12 cellular contexts compared by ENCODE assay signal in genomic region chr15:32358462-32358861, GRCh38. TPM values are rescaled to one million over a fixed set of nuclear protein-coding genes. Genes with fewer than 3 reads are reported as not detected.
A peak's percentile ranks its signal among the peaks of the same experiment; 100 is the strongest.
DNase-seq lines count a peak whose midpoint lies in the region; ATAC-seq and TF ChIP-seq lines count a peak whose summit lies in the region.
"Not testable (repeated sequence)": the region's sequence is repeated elsewhere in the genome, so short reads cannot be mapped to it uniquely, and the experiment has no call there.
"Had no signal": no experiment of that assay in that cellular context is flagged by ENCODE, and none has a peak within 500 bp of the region (broad histone marks: within the 10 kb centered on the region; RNA-seq: fewer than 3 reads in every experiment).

No MANE protein-coding gene starts in this region.

- not testable (repeated sequence) for H3K4me3 Mint-ChIP-seq in T-cell; activated CD8-positive, alpha-beta T cell treated with anti-CD3 and anti-CD28 coated beads for 36 hours; central memory CD8-positive, alpha-beta T cell; naive thymus-derived CD8-positive, alpha-beta T cell; stimulated activated effector memory CD8-positive, alpha-beta T cell treated with anti-CD3 and anti-CD28 coated beads, Interleukin-12 subunit alpha, Interleukin-12 subunit beta, amount 100 ng/mL, for 72 hours

- intact Hi-C loops in activated CD8-positive, alpha-beta T cell treated with anti-CD3 and anti-CD28 coated beads for 36 hours (cut with micrococcal nuclease): not testable (repeated sequence)

- not testable (repeated sequence) for H3K27me3 Mint-ChIP-seq in T-cell; activated CD8-positive, alpha-beta T cell treated with anti-CD3 and anti-CD28 coated beads for 36 hours; central memory CD8-positive, alpha-beta T cell; naive thymus-derived CD8-positive, alpha-beta T cell

- not testable (repeated sequence) for TF ChIP-seq CTCF in activated CD8-positive, alpha-beta T cell treated with anti-CD3 and anti-CD28 coated beads for 36 hours (IDR thresholded peaks at IDR 0.05)

- not testable (repeated sequence) for H3K9me3 Mint-ChIP-seq in T-cell; activated CD8-positive, alpha-beta T cell treated with anti-CD3 and anti-CD28 coated beads for 36 hours; central memory CD8-positive, alpha-beta T cell; naive thymus-derived CD8-positive, alpha-beta T cell; stimulated activated effector memory CD8-positive, alpha-beta T cell treated with anti-CD3 and anti-CD28 coated beads, Interleukin-12 subunit alpha, Interleukin-12 subunit beta, amount 100 ng/mL, for 72 hours

- not testable (repeated sequence) for DNase-seq in T-cell; activated CD8-positive, alpha-beta T cell treated with anti-CD3 and anti-CD28 coated beads for 36 hours; central memory CD8-positive, alpha-beta T cell (ENCODE audit: low spot score in 2 of 2); naive thymus-derived CD8-positive, alpha-beta T cell; stimulated activated effector memory CD8-positive, alpha-beta T cell treated with anti-CD3 and anti-CD28 coated beads, Interleukin-12 subunit alpha, Interleukin-12 subunit beta, amount 100 ng/mL, for 72 hours (ENCODE audit: low spot score in 2 of 2)
- peak; percentile 18 for DNase-seq in activated T-cell treated with anti-CD3 and anti-CD28 coated beads, Interleukin-2, amount 50 U/mL, for 1 hour

- H3K4me1 Mint-ChIP-seq in T-cell; activated CD8-positive, alpha-beta T cell treated with anti-CD3 and anti-CD28 coated beads for 36 hours (ENCODE audit: low read depth); central memory CD8-positive, alpha-beta T cell; naive thymus-derived CD8-positive, alpha-beta T cell; stimulated activated effector memory CD8-positive, alpha-beta T cell treated with anti-CD3 and anti-CD28 coated beads, Interleukin-12 subunit alpha, Interleukin-12 subunit beta, amount 100 ng/mL, for 72 hours: not testable (repeated sequence)

- H3K27ac ChIP-seq in BLaER1: not testable (repeated sequence)

- H4K20me1 ChIP-seq in BLaER1: not testable (repeated sequence)

- peak overlapping the region; percentile 39; the same call in 1 of the 2 replicates for H3K4me2 ChIP-seq in BLaER1

- CTCF ChIA-PET in T-cell (lab: Charles Lee); activated CD8-positive, alpha-beta T cell treated with anti-CD3 and anti-CD28 coated beads for 36 hours (lab: Charles Lee): not testable (repeated sequence)

- H3K4me3 ChIP-seq in BLaER1: not testable (repeated sequence)

- not testable (repeated sequence) for H3K9me3 ChIP-seq in BLaER1

- H3K36me3 ChIP-seq in BLaER1: not testable (repeated sequence)

- not testable (repeated sequence) for H3K9ac ChIP-seq in BLaER1

- not testable (repeated sequence) for H3K36me3 Mint-ChIP-seq in T-cell; activated CD8-positive, alpha-beta T cell treated with anti-CD3 and anti-CD28 coated beads for 36 hours (ENCODE audit: low read depth); central memory CD8-positive, alpha-beta T cell (ENCODE audit: insufficient read depth); naive thymus-derived CD8-positive, alpha-beta T cell; stimulated activated effector memory CD8-positive, alpha-beta T cell treated with anti-CD3 and anti-CD28 coated beads, Interleukin-12 subunit alpha, Interleukin-12 subunit beta, amount 100 ng/mL, for 72 hours

- H3K27ac Mint-ChIP-seq in T-cell; activated CD8-positive, alpha-beta T cell treated with anti-CD3 and anti-CD28 coated beads for 36 hours; central memory CD8-positive, alpha-beta T cell (ENCODE audit: low read depth); naive thymus-derived CD8-positive, alpha-beta T cell; stimulated activated effector memory CD8-positive, alpha-beta T cell treated with anti-CD3 and anti-CD28 coated beads, Interleukin-12 subunit alpha, Interleukin-12 subunit beta, amount 100 ng/mL, for 72 hours: not testable (repeated sequence)

- H3K4me1 ChIP-seq in BLaER1: peaks cover 11% of the 10 kb centered on the region

- POLR2A ChIA-PET in T-cell (lab: Charles Lee); activated CD8-positive, alpha-beta T cell treated with anti-CD3 and anti-CD28 coated beads for 36 hours (lab: Charles Lee); naive thymus-derived CD8-positive, alpha-beta T cell (lab: Charles Lee): not testable (repeated sequence)

- ATAC-seq in T-cell (replicated peaks in 1 of 4): peak; percentile 32 to 48 (median 43)
- peak; percentile 72 for ATAC-seq in activated CD8-positive, alpha-beta T cell treated with anti-CD3 and anti-CD28 coated beads for 36 hours
- peak; percentile 45 for ATAC-seq in central memory CD8-positive, alpha-beta T cell (replicated peaks; ENCODE audit: extremely low read depth, poor library complexity, severe bottlenecking)
- ATAC-seq in naive thymus-derived CD8-positive, alpha-beta T cell: peak; percentile 71 to 72
- ATAC-seq in stimulated activated effector memory CD8-positive, alpha-beta T cell treated with anti-CD3 and anti-CD28 coated beads, Interleukin-12 subunit alpha, Interleukin-12 subunit beta, amount 100 ng/mL, for 72 hours: peak; percentile 54

- not testable (repeated sequence) for H3K27me3 ChIP-seq in BLaER1

RNA-seq across cellular contexts. Expression of gene GOLGA8K, which starts 44.6 kb away (rescaled TPM):
- under 1 TPM in 4 of 5 donors, not detected in 1; 0.19 to 0.66 (median 0.49) TPM for total RNA-seq in T-cell
- total RNA-seq in activated CD8-positive, alpha-beta T cell treated with anti-CD3 and anti-CD28 coated beads for 36 hours: under 1 TPM; 0.29 to 0.49 TPM
- 1 to 10 TPM in 1 of 2 experiments, under 1 TPM in 1; 0.49 to 1.9 TPM for total RNA-seq in naive thymus-derived CD8-positive, alpha-beta T cell
- not detected for polyA plus RNA-seq in naive thymus-derived CD8-positive, alpha-beta T cell
- total RNA-seq: Caco-2, HFFc6 had no signal
- polyA plus RNA-seq: AG04450; CD14-positive monocyte; CD4-positive, alpha-beta memory T cell had no signal
